26 cellular contexts compared by ENCODE assay signal in the genomic region with DNA sequence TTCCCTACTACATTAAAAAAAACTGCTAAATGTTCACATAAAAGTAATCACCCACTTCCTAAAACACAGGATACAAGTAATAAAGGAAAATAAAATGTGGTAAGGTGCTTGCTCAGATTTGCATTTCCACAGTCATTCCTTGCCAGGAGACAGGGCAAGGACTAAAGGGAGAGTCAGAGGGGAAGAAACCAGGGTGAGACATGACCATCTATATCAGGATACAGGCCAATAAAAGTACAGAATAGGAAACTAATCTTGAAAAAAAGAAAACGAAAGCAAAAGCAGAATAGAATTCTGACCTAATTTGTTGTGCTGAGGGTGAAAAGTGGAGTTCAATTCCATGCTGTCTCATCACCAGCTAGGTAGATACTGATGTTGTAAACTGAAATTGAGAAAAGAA. TPM values are rescaled to one million over a fixed set of nuclear protein-coding genes. Genes with fewer than 3 reads are reported as not detected.
DNase-seq lines count a peak whose midpoint lies in the region; ATAC-seq, FAIRE-seq and TF ChIP-seq lines count a peak whose summit lies in the region.
"Had no signal": no experiment of that assay in that cellular context is flagged by ENCODE, and none has a peak within 500 bp of the region (broad histone marks: within the 10 kb centered on the region; RNA-seq: fewer than 3 reads in every experiment).

No MANE protein-coding gene starts in this region.

- intact Hi-C loops in HepG2 (cut with micrococcal nuclease; ENCODE audit: unreplicated experiment) = no loop called here
- intact Hi-C loops in right lobe of liver (cut with DNase I) = no loop called here

- DNase-seq in T-helper 2 cell treated with Interferon-gamma antibody and Interleukin-4, amounts not matched to agents 5 μg/mL and 100 μg/mL, for 36 hours (ENCODE audit: low spot score) = no peak
- DNase-seq in T-helper 2 cell = no peak
- DNase-seq in HepG2 (ENCODE audit: low spot score) = no peak
- DNase-seq in right lobe of liver = no peak
- no peak for DNase-seq in NCI-H2081 (lab: John Stamatoyannopoulos, UW)
- DNase-seq in GM03348 (ENCODE audit: low spot score) = no peak
- DNase-seq: 8988T, AML-193, body of pancreas, DMS53, GDM1, GOT3, heart right ventricle, KG1, left cardiac atrium, NCI-H1694, NCI-H2171, NCI-H524 had no signal

- H3K9me3 Mint-ChIP-seq in T-helper 2 cell treated with Interferon-gamma antibody and Interleukin-4, amounts not matched to agents 5 μg/mL and 100 μg/mL, for 36 hours = peaks cover 45% of the 10 kb centered on the region

- H4K20me1 ChIP-seq in HepG2 (ENCODE audit: insufficient read depth, low read length) = no peaks in the 10 kb centered on the region

- no peaks in the 10 kb centered on the region for H3K9me3 ChIP-seq in HepG2 (ENCODE audit: low read length)
- no peaks in the 10 kb centered on the region for H3K9me3 ChIP-seq in right lobe of liver
- H3K9me3 ChIP-seq: neutrophil, prostate gland, SJSA1 had no signal

- no peaks in the 10 kb centered on the region for H3K79me2 ChIP-seq in HepG2 (ENCODE audit: insufficient read depth, low read length)

- H3K4me2 ChIP-seq in HepG2 (ENCODE audit: low read depth, low read length) = 0 out of 2 replicates have a peak overlapping the region, but pooled peaks have one; percentile 16

- H2AFZ ChIP-seq in HepG2 (ENCODE audit: low read length) = no peak overlapping the region

- H3K4me1 Mint-ChIP-seq in T-helper 2 cell treated with Interferon-gamma antibody and Interleukin-4, amounts not matched to agents 5 μg/mL and 100 μg/mL, for 36 hours (ENCODE audit: low read depth) = peaks cover 5% of the 10 kb centered on the region

- H3K27ac ChIP-seq in HepG2 (ENCODE audit: extremely low read length, insufficient read depth, low read length) (no peak overlapping the region), right lobe of liver (no peak overlapping the region)
- H3K27ac ChIP-seq: body of pancreas, heart right ventricle, neutrophil, prostate gland, SJSA1 had no signal

- ATAC-seq in HepG2 = no peak
- no peak for ATAC-seq in right lobe of liver
- no peak for ATAC-seq in HG03025 (IDR thresholded peaks at IDR 0.05; ENCODE audit: low FRiP score, unreplicated experiment)
- ATAC-seq: body of pancreas, heart right ventricle, left cardiac atrium had no signal

- TF ChIP-seq POLR2A in HepG2 (IDR thresholded peaks at IDR 0.05; ENCODE audit: insufficient read depth in 1 of 2, low read depth in 2 of 2, low read length in 2 of 2) (no peak), right lobe of liver (IDR thresholded peaks at IDR 0.05) (no peak)

- H3K27me3 Mint-ChIP-seq in T-helper 2 cell treated with Interferon-gamma antibody and Interleukin-4, amounts not matched to agents 5 μg/mL and 100 μg/mL, for 36 hours (ENCODE audit: low read depth) = no peaks in the 10 kb centered on the region
- H3K27me3 Mint-ChIP-seq: type B pancreatic cell had no signal

- no peaks in the 10 kb centered on the region for H3K36me3 ChIP-seq in HepG2 (replicated peaks in 1 of 2; ENCODE audit: control insufficient read depth in 1 of 2, insufficient read depth in 2 of 2, low read length in 2 of 2)
- no peaks in the 10 kb centered on the region for H3K36me3 ChIP-seq in right lobe of liver
- H3K36me3 ChIP-seq: heart right ventricle, neutrophil, prostate gland, SJSA1 had no signal

- WGBS in HepG2 (ENCODE audit: low lambda C conversion rate) = 0% methylated on average over 1 of the region's 1 CpG
- WGBS in right lobe of liver (ENCODE audit: insufficient coverage, low coverage, low lambda C conversion rate, missing lambda C conversion rate) = 36% methylated on average over 1 of the region's 1 CpG

- TF ChIP-seq EP300 in HepG2 (IDR thresholded peaks at IDR 0.05; ENCODE audit: low read depth in 2 of 2, low read length in 2 of 2) = no peak
- no peak for TF ChIP-seq EP300 in HepG2 (CRISPR knock-in tag; IDR thresholded peaks at IDR 0.05; ENCODE audit: borderline replicate concordance)

- H3K27ac Mint-ChIP-seq in T-helper 2 cell treated with Interferon-gamma antibody and Interleukin-4, amounts not matched to agents 5 μg/mL and 100 μg/mL, for 36 hours = peak overlapping the region; percentile 14
- H3K27ac Mint-ChIP-seq: activated T-helper 2 cell treated with anti-CD3 and anti-CD28 coated beads, Interferon-gamma antibody, Interleukin-2, Interleukin-4, amounts not matched to agents 10 μg/mL and 5 μg/mL and 100 μg/mL, durations not matched to agents 14 hours and 24 hours and 36 hours; type B pancreatic cell had no signal

- CTCF ChIA-PET in HepG2 (lab: Yijun Ruan, JAX; ENCODE audit: low intra/inter-chr PET ratio, low total read pairs) = no interaction called here

- TF ChIP-seq CTCF in HepG2 (CRISPR knock-in tag; IDR thresholded peaks at IDR 0.05) (no peak), right lobe of liver (IDR thresholded peaks at IDR 0.05) (no peak), WI38 (IDR thresholded peaks at IDR 0.05; ENCODE audit: low read depth, low read length) (no peak)

- in situ Hi-C loops in HepG2 (cut with HindIII; ENCODE audit: extremely low pct_ligation_motif_present, low pct_unique_long_range_greater_than_20kb) = no loop called here

- H3K9ac ChIP-seq in HepG2 (ENCODE audit: insufficient read depth, low read depth, low read length) = no peak overlapping the region

- H3K4me1 ChIP-seq in HepG2 (ENCODE audit: insufficient read depth, low read length) = no peaks in the 10 kb centered on the region
- H3K4me1 ChIP-seq in right lobe of liver = no peaks in the 10 kb centered on the region
- H3K4me1 ChIP-seq: body of pancreas, heart right ventricle, prostate gland, SJSA1 had no signal

- no peak for FAIRE-seq in HepG2 (lab: Jason Lieb, UNC)
- FAIRE-seq: RCC 7860 had no signal

- TF ChIP-seq RAD21 in HepG2 (CRISPR knock-in tag; IDR thresholded peaks at IDR 0.05) = no peak

- H3K4me3 Mint-ChIP-seq in T-helper 2 cell treated with Interferon-gamma antibody and Interleukin-4, amounts not matched to agents 5 μg/mL and 100 μg/mL, for 36 hours = peak overlapping the region; percentile 31
- H3K4me3 Mint-ChIP-seq: type B pancreatic cell had no signal

- BruUV-seq in HepG2 (replicated peaks; lab: Mats Ljungman, UMichigan) = no TSS peak

- H3K27me3 ChIP-seq in HepG2 (ENCODE audit: control insufficient read depth in 1 of 2, insufficient read depth in 2 of 2, low read length in 2 of 2) = no peaks in the 10 kb centered on the region
- H3K27me3 ChIP-seq in right lobe of liver = no peaks in the 10 kb centered on the region
- H3K27me3 ChIP-seq: body of pancreas, neutrophil, SJSA1 had no signal

- H3K36me3 Mint-ChIP-seq in T-helper 2 cell treated with Interferon-gamma antibody and Interleukin-4, amounts not matched to agents 5 μg/mL and 100 μg/mL, for 36 hours (ENCODE audit: low read depth) = no peaks in the 10 kb centered on the region
- H3K36me3 Mint-ChIP-seq: type B pancreatic cell had no signal

- POLR2A ChIA-PET in HepG2 (lab: Yijun Ruan, JAX) = no interaction called here

- H3K4me3 ChIP-seq in HepG2 (replicated peaks in 1 of 3; ENCODE audit: insufficient read depth in 1 of 3, low read depth in 2 of 3, low read length in 3 of 3) = no peak overlapping the region
- H3K4me3 ChIP-seq in right lobe of liver = no peak overlapping the region
- peak overlapping the region; percentile 23 for H3K4me3 ChIP-seq in WI38 (ENCODE audit: low read depth, low read length)
- H3K4me3 ChIP-seq: body of pancreas, heart right ventricle, prostate gland, SJSA1 had no signal

RNA-seq across cellular contexts. Expression of a gene that starts 27.3 kb away (rescaled TPM):
- total RNA-seq in HepG2 (2016; rRNA removed; fragmentation: Illumina TruSeq; extraction: Trizol) (23.0 and 29.0 TPM in 2 replicates), right lobe of liver (10 to 100 TPM in 2 of 6 experiments, 1 to 10 TPM in 4; 7.2 to 17.7 (median 9.5) TPM)
- 10.5 and 13.6 TPM in 2 replicates for total RNA-seq in HepG2 (2016; cell fraction: cytosol; rRNA removed; fragmentation: Illumina TruSeq; extraction: Trizol; ENCODE audit: low read depth)
- 21.9 and 31.1 TPM in 2 replicates for total RNA-seq in HepG2 (2016; cell fraction: insoluble cytoplasmic fraction; rRNA removed; fragmentation: Illumina TruSeq; extraction: Trizol)
- total RNA-seq in HepG2 (2016; cell fraction: membrane; rRNA removed; fragmentation: Illumina TruSeq; extraction: Trizol) = 18.8 and 21.7 TPM in 2 replicates
- total RNA-seq in HepG2 (2016; cell fraction: nucleus; rRNA removed; fragmentation: Illumina TruSeq; extraction: Trizol) = 21.3 and 26.3 TPM in 2 replicates
- polyA plus RNA-seq in HepG2 (2011; rRNA removed) = 10.2 and 17.3 TPM in 2 replicates
- polyA plus RNA-seq in HepG2 (2011; cell fraction: cytosol; rRNA removed) = 10.6 and 14.3 TPM in 2 replicates
- 44.8 and 46.2 TPM in 2 replicates for polyA plus RNA-seq in HepG2 (2011; cell fraction: nucleus; rRNA removed)
- polyA plus RNA-seq in HepG2 (2012) = 9.4 and 10.9 TPM in 2 replicates
- 7.9 and 10.7 TPM in 2 replicates for polyA plus RNA-seq in HepG2 (2016; cell fraction: cytosol; fragmentation: Illumina TruSeq; extraction: Trizol; ENCODE audit: low read depth)
- 18.0 and 18.7 TPM in 2 replicates for polyA plus RNA-seq in HepG2 (2016; cell fraction: insoluble cytoplasmic fraction; fragmentation: Illumina TruSeq; extraction: Trizol; ENCODE audit: low read depth)
- 11.6 and 12.6 TPM in 2 replicates for polyA plus RNA-seq in HepG2 (2016; cell fraction: membrane; fragmentation: Illumina TruSeq; extraction: Trizol; ENCODE audit: low read depth)
- 23.9 and 25.0 TPM in 2 replicates for polyA plus RNA-seq in HepG2 (2016; cell fraction: nucleus; fragmentation: Illumina TruSeq; extraction: Trizol; ENCODE audit: insufficient read depth, low read depth)
- polyA minus RNA-seq in HepG2 (2011; rRNA and poly(A)+ RNA removed; ENCODE audit: low replicate concordance) = 88.6 and 93.9 TPM in 2 replicates
- 9.8 and 14.0 TPM in 2 replicates for polyA minus RNA-seq in HepG2 (2011; cell fraction: cytosol; rRNA and poly(A)+ RNA removed)
- 62.1 and 65.3 TPM in 2 replicates for polyA minus RNA-seq in HepG2 (2011; cell fraction: nucleus; rRNA and poly(A)+ RNA removed)

RNA-seq across cellular contexts. Expression of a gene that starts 27.4 kb away (rescaled TPM):
- 25.1 and 25.8 TPM in 2 replicates for total RNA-seq in HepG2 (2016; rRNA removed; fragmentation: Illumina TruSeq; extraction: Trizol)
- total RNA-seq in HepG2 (2016; cell fraction: cytosol; rRNA removed; fragmentation: Illumina TruSeq; extraction: Trizol; ENCODE audit: low read depth) = 10.1 and 13.3 TPM in 2 replicates
- total RNA-seq in HepG2 (2016; cell fraction: insoluble cytoplasmic fraction; rRNA removed; fragmentation: Illumina TruSeq; extraction: Trizol) = 25.5 and 25.8 TPM in 2 replicates
- 17.9 and 18.3 TPM in 2 replicates for total RNA-seq in HepG2 (2016; cell fraction: membrane; rRNA removed; fragmentation: Illumina TruSeq; extraction: Trizol)
- total RNA-seq in HepG2 (2016; cell fraction: nucleus; rRNA removed; fragmentation: Illumina TruSeq; extraction: Trizol) = 20.5 and 21.5 TPM in 2 replicates
- polyA plus RNA-seq in HepG2 (2011; rRNA removed) = 13.6 and 14.1 TPM in 2 replicates
- polyA plus RNA-seq in HepG2 (2011; cell fraction: cytosol; rRNA removed) = 16.8 and 19.5 TPM in 2 replicates
- polyA plus RNA-seq in HepG2 (2011; cell fraction: nucleus; rRNA removed) = 19.8 and 20.7 TPM in 2 replicates
- polyA plus RNA-seq in HepG2 (2012) = 12.1 and 15.6 TPM in 2 replicates
- polyA plus RNA-seq in HepG2 (2016; cell fraction: cytosol; fragmentation: Illumina TruSeq; extraction: Trizol; ENCODE audit: low read depth) = 4.7 and 6.2 TPM in 2 replicates
- 19.4 and 24.0 TPM in 2 replicates for polyA plus RNA-seq in HepG2 (2016; cell fraction: insoluble cytoplasmic fraction; fragmentation: Illumina TruSeq; extraction: Trizol; ENCODE audit: low read depth)
- polyA plus RNA-seq in HepG2 (2016; cell fraction: membrane; fragmentation: Illumina TruSeq; extraction: Trizol; ENCODE audit: low read depth) = 10.9 and 11.7 TPM in 2 replicates
- polyA plus RNA-seq in HepG2 (2016; cell fraction: nucleus; fragmentation: Illumina TruSeq; extraction: Trizol; ENCODE audit: insufficient read depth, low read depth) = 19.3 and 22.0 TPM in 2 replicates
- 16.8 and 27.2 TPM in 2 replicates for polyA minus RNA-seq in HepG2 (2011; rRNA and poly(A)+ RNA removed; ENCODE audit: low replicate concordance)
- polyA minus RNA-seq in HepG2 (2011; cell fraction: cytosol; rRNA and poly(A)+ RNA removed) = 8.8 and 9.6 TPM in 2 replicates
- polyA minus RNA-seq in HepG2 (2011; cell fraction: nucleus; rRNA and poly(A)+ RNA removed) = 30.3 and 36.4 TPM in 2 replicates
- total RNA-seq in right lobe of liver = 10 to 100 TPM; 15.2 to 32.5 (median 24.8) TPM
